33 cellular contexts compared by ENCODE assay signal in the genomic region with DNA sequence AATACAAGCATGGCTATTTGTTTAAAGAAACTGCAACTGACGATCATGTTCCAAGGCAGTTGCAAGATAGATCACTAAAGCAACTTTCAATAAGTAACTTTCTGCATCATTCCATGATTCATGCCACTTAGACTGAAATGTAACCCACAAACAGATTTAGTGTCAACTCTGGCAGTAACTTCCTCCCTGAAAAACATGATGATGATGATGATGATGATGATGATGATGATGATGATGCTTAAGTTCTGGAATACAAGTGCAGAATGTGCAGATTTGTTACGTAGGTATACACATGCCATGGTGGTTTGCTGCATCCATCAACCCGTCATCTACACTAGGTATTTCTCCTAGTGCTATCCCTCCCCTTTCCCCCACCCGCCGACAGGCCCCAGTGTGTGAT.
"Had no signal": no experiment of that assay in that cellular context is flagged by ENCODE, and none has a peak within 500 bp of the region (broad histone marks: within the 10 kb centered on the region; RNA-seq: fewer than 3 reads in every experiment).

No MANE protein-coding gene starts in this region.

- H3K9me3 ChIP-seq: gastrocnemius medialis had no signal

- H3K27ac Mint-ChIP-seq: activated CD4-positive, alpha-beta memory T cell treated with anti-CD3 and anti-CD28 coated beads for 36 hours; activated CD4-positive, alpha-beta T cell treated with anti-CD3 and anti-CD28 coated beads for 36 hours; activated CD4-positive, alpha-beta T cell treated with anti-CD3 and anti-CD28 coated beads, Interleukin-2, amount 10 ng/mL, durations not matched to agents 24 days and 14 days; activated CD8-positive, alpha-beta memory T cell treated with anti-CD3 and anti-CD28 coated beads, Interleukin-2, amount 10 ng/mL, durations not matched to agents 7 days and 5 days; activated CD8-positive, alpha-beta T cell treated with anti-CD3 and anti-CD28 coated beads, Interleukin-2, amount 10 ng/mL, durations not matched to agents 7 days and 5 days; activated naive CD4-positive, alpha-beta T cell treated with anti-CD3 and anti-CD28 coated beads, Interleukin-2, amount 10 ng/mL, durations not matched to agents 7 days and 5 days; activated naive CD4-positive, alpha-beta T cell treated with anti-CD3 and anti-CD28 coated beads, Interleukin-2, amount 50 U/mL, for 72 hours; activated naive CD8-positive, alpha-beta T cell treated with anti-CD3 and anti-CD28 coated beads, Interleukin-2, amount 10 ng/mL, durations not matched to agents 7 days and 5 days; dendritic cell treated with granulocyte-macrophage colony-stimulating factor and Interleukin-4, amounts not matched to agents 40 ng/mL and 50 ng/mL, for 4 days; effector memory CD8-positive, alpha-beta T cell; T-helper 17 cell; T-helper 2 cell treated with Interferon-gamma antibody and Interleukin-4, amounts not matched to agents 5 μg/mL and 100 μg/mL, for 36 hours had no signal

- H3K4me1 Mint-ChIP-seq: activated CD4-positive, alpha-beta T cell treated with anti-CD3 and anti-CD28 coated beads for 36 hours; activated CD4-positive, alpha-beta T cell treated with anti-CD3 and anti-CD28 coated beads, Interleukin-2, amount 10 ng/mL, durations not matched to agents 24 days and 14 days; activated CD8-positive, alpha-beta memory T cell treated with anti-CD3 and anti-CD28 coated beads, Interleukin-2, amount 10 ng/mL, durations not matched to agents 7 days and 5 days; activated naive CD4-positive, alpha-beta T cell treated with anti-CD3 and anti-CD28 coated beads, Interleukin-2, amount 10 ng/mL, durations not matched to agents 7 days and 5 days; activated naive CD8-positive, alpha-beta T cell treated with anti-CD3 and anti-CD28 coated beads, Interleukin-2, amount 10 ng/mL, durations not matched to agents 7 days and 5 days; central memory CD8-positive, alpha-beta T cell; T-helper 17 cell had no signal

- ATAC-seq: activated CD4-positive, alpha-beta T cell treated with anti-CD3 and anti-CD28 coated beads for 36 hours; activated CD8-positive, alpha-beta memory T cell treated with anti-CD3 and anti-CD28 coated beads, Interleukin-2, amount 10 ng/mL, durations not matched to agents 7 days and 5 days; activated CD8-positive, alpha-beta T cell treated with anti-CD3 and anti-CD28 coated beads, Interleukin-2, amount 10 ng/mL, durations not matched to agents 7 days and 5 days; activated naive CD4-positive, alpha-beta T cell treated with anti-CD3 and anti-CD28 coated beads, Interleukin-2, amount 50 U/mL, for 72 hours; effector memory CD8-positive, alpha-beta T cell; gastrocnemius medialis; heart left ventricle; T-helper 17 cell had no signal

- H3K27me3 ChIP-seq: ascending aorta, brain microvascular endothelial cell, esophagus muscularis mucosa, gastrocnemius medialis, heart left ventricle had no signal

- H3K36me3 ChIP-seq: ascending aorta, brain microvascular endothelial cell, esophagus muscularis mucosa, gastrocnemius medialis, heart left ventricle had no signal

- FAIRE-seq: bronchial epithelial cell had no signal

- DNase-seq: activated CD4-positive, alpha-beta memory T cell treated with anti-CD3 and anti-CD28 coated beads for 36 hours; activated CD4-positive, alpha-beta T cell treated with anti-CD3 and anti-CD28 coated beads for 36 hours; activated CD4-positive, alpha-beta T cell treated with anti-CD3 and anti-CD28 coated beads, Interleukin-2, amount 10 ng/mL, durations not matched to agents 24 days and 14 days; activated CD4-positive, CD25-positive, alpha-beta regulatory T cell; activated CD4-positive, CD25-positive, alpha-beta regulatory T cell treated with anti-CD3 and anti-CD28 coated beads, Interleukin-2, amount 50 U/mL, for 72 hours; activated CD8-positive, alpha-beta memory T cell treated with anti-CD3 and anti-CD28 coated beads, Interleukin-2, amount 10 ng/mL, durations not matched to agents 7 days and 5 days; activated CD8-positive, alpha-beta memory T cell treated with anti-CD3 and anti-CD28 coated beads, Interleukin-2, amount 50 U/mL, for 4 hours; activated CD8-positive, alpha-beta T cell treated with anti-CD3 and anti-CD28 coated beads, Interleukin-2, amount 10 ng/mL, durations not matched to agents 7 days and 5 days; activated gamma-delta T cell; activated naive CD4-positive, alpha-beta T cell; activated naive CD4-positive, alpha-beta T cell treated with anti-CD3 and anti-CD28 coated beads, Interleukin-2, amount 10 ng/mL, durations not matched to agents 7 days and 5 days; activated naive CD8-positive, alpha-beta T cell treated with anti-CD3 and anti-CD28 coated beads, Interleukin-2, amount 10 ng/mL, durations not matched to agents 7 days and 5 days; activated T-cell treated with anti-CD3 and anti-CD28 coated beads, Interleukin-2, amount 50 U/mL, for 1 hour; activated T-cell treated with anti-CD3 and anti-CD28 coated beads, Interleukin-2, amount 50 U/mL, for 48 hours; brain microvascular endothelial cell; effector CD4-positive, alpha-beta T cell; effector memory CD8-positive, alpha-beta T cell; erythroblast; foreskin fibroblast; gastrocnemius medialis; glutamatergic neuron; heart left ventricle; T-helper 1 cell; T-helper 17 cell; T1000 had no signal

- H3K4me3 Mint-ChIP-seq: activated CD4-positive, alpha-beta memory T cell treated with anti-CD3 and anti-CD28 coated beads for 36 hours; activated CD4-positive, alpha-beta T cell treated with anti-CD3 and anti-CD28 coated beads for 36 hours; activated CD4-positive, alpha-beta T cell treated with anti-CD3 and anti-CD28 coated beads, Interleukin-2, amount 10 ng/mL, durations not matched to agents 24 days and 14 days; activated CD8-positive, alpha-beta memory T cell treated with anti-CD3 and anti-CD28 coated beads, Interleukin-2, amount 10 ng/mL, durations not matched to agents 7 days and 5 days; activated CD8-positive, alpha-beta T cell treated with anti-CD3 and anti-CD28 coated beads, Interleukin-2, amount 10 ng/mL, durations not matched to agents 7 days and 5 days; activated naive CD4-positive, alpha-beta T cell treated with anti-CD3 and anti-CD28 coated beads, Interleukin-2, amount 10 ng/mL, durations not matched to agents 7 days and 5 days; activated naive CD8-positive, alpha-beta T cell treated with anti-CD3 and anti-CD28 coated beads, Interleukin-2, amount 10 ng/mL, durations not matched to agents 7 days and 5 days; central memory CD8-positive, alpha-beta T cell; dendritic cell treated with granulocyte-macrophage colony-stimulating factor and Interleukin-4, amounts not matched to agents 40 ng/mL and 50 ng/mL, for 4 days; effector memory CD8-positive, alpha-beta T cell; T-helper 17 cell; T-helper 2 cell treated with Interferon-gamma antibody and Interleukin-4, amounts not matched to agents 5 μg/mL and 100 μg/mL, for 36 hours had no signal

- H3K27me3 Mint-ChIP-seq: activated CD4-positive, alpha-beta memory T cell treated with anti-CD3 and anti-CD28 coated beads for 36 hours; activated CD4-positive, alpha-beta T cell treated with anti-CD3 and anti-CD28 coated beads for 36 hours; activated CD4-positive, alpha-beta T cell treated with anti-CD3 and anti-CD28 coated beads, Interleukin-2, amount 10 ng/mL, durations not matched to agents 24 days and 14 days; activated CD8-positive, alpha-beta memory T cell treated with anti-CD3 and anti-CD28 coated beads, Interleukin-2, amount 10 ng/mL, durations not matched to agents 7 days and 5 days; activated naive CD4-positive, alpha-beta T cell treated with anti-CD3 and anti-CD28 coated beads, Interleukin-2, amount 10 ng/mL, durations not matched to agents 7 days and 5 days; activated naive CD8-positive, alpha-beta T cell treated with anti-CD3 and anti-CD28 coated beads, Interleukin-2, amount 10 ng/mL, durations not matched to agents 7 days and 5 days; central memory CD8-positive, alpha-beta T cell; dendritic cell treated with granulocyte-macrophage colony-stimulating factor and Interleukin-4, amounts not matched to agents 40 ng/mL and 50 ng/mL, for 4 days; effector memory CD8-positive, alpha-beta T cell; T-helper 17 cell had no signal

- H3K27ac ChIP-seq: ascending aorta, brain microvascular endothelial cell, coronary artery, esophagus muscularis mucosa, gastrocnemius medialis, heart left ventricle had no signal

- H3K36me3 Mint-ChIP-seq: activated CD4-positive, alpha-beta memory T cell treated with anti-CD3 and anti-CD28 coated beads for 36 hours; activated CD8-positive, alpha-beta memory T cell treated with anti-CD3 and anti-CD28 coated beads, Interleukin-2, amount 10 ng/mL, durations not matched to agents 7 days and 5 days; activated naive CD4-positive, alpha-beta T cell treated with anti-CD3 and anti-CD28 coated beads, Interleukin-2, amount 10 ng/mL, durations not matched to agents 7 days and 5 days; activated naive CD8-positive, alpha-beta T cell treated with anti-CD3 and anti-CD28 coated beads, Interleukin-2, amount 10 ng/mL, durations not matched to agents 7 days and 5 days had no signal

- H3K4me3 ChIP-seq: ascending aorta, coronary artery, esophagus muscularis mucosa, gastrocnemius medialis, heart left ventricle had no signal

- H3K4me1 ChIP-seq: ascending aorta, esophagus muscularis mucosa, gastrocnemius medialis, heart left ventricle had no signal
